1 cellular context compared by ENCODE assay signal in genomic region chr1:172533511-172534116, GRCh38.
TF ChIP-seq lines count a peak whose summit lies in the region.

No MANE protein-coding gene starts in this region.

TF ChIP-seq in GM23338, 12 proteins besides CTCF, POLR2A, EP300 and RAD21 (continued from another document):
- TF ChIP-seq ZNF462 (CRISPR knock-in tag; IDR thresholded peaks at IDR 0.05) (no peak), ZNF331 (CRISPR knock-in tag; IDR thresholded peaks at IDR 0.05; ENCODE audit: low read depth) (no peak), JUNB (IDR thresholded peaks at IDR 0.05; ENCODE audit: unreplicated experiment) (no peak), ZNF114 (CRISPR knock-in tag; IDR thresholded peaks at IDR 0.05) (no peak), REST (IDR thresholded peaks at IDR 0.05; ENCODE audit: unreplicated experiment) (no peak), STAT1 (IDR thresholded peaks at IDR 0.05; ENCODE audit: unreplicated experiment) (no peak), ETS1 (IDR thresholded peaks at IDR 0.05) (no peak)
TF ChIP-seq in GM23338: peak in this region for 0.
